ENCODE assay signal across 10 cellular contexts in genomic region chr4:41339812-41340809, GRCh38.
A peak's percentile ranks its signal among the peaks of the same experiment; 100 is the strongest.
DNase-seq lines count a peak whose midpoint lies in the region; ATAC-seq and TF ChIP-seq lines count a peak whose summit lies in the region.
"Had no signal": no experiment of that assay in that cellular context is flagged by ENCODE, and none has a peak within 500 bp of the region (broad histone marks: within the 10 kb centered on the region; RNA-seq: fewer than 3 reads in every experiment).

No MANE protein-coding gene starts in this region.

- 33 to 34% methylated on average over 10 of the region's 10 CpGs for WGBS in tibial nerve, 2 donors

- DNase-seq in NCI-H146 (lab: John Stamatoyannopoulos, UW) (peak; percentile 7), NCI-H146 treated with DMSO at 0.1 percent for 48 hours (lab: John Stamatoyannopoulos, UW; ENCODE audit: unreplicated experiment) (no peak), astrocyte of the hippocampus (ENCODE audit: low read depth, low spot score) (peak; percentile 88), iris pigment epithelial cell (ENCODE audit: low read depth) (peak; percentile 77), tibial nerve (ENCODE audit: low spot score in 2 of 2) (no peak)
- DNase-seq: activated naive CD8-positive, alpha-beta T cell treated with anti-CD3 and anti-CD28 coated beads, Interleukin-2, amount 10 ng/mL, durations not matched to agents 7 days and 5 days; NCI-H510A had no signal

- no peak for TF ChIP-seq EP300 in tibial nerve (IDR thresholded peaks at IDR 0.05)

- no peak overlapping the region for H3K4me3 ChIP-seq in tibial nerve

- H3K27ac ChIP-seq in tibial nerve: peak overlapping the region in 2 of 4 donors; percentile 34 to 39

- no peaks in the 10 kb centered on the region for H3K36me3 ChIP-seq in tibial nerve

- peak in 4 of 5 experiments; percentile 10 to 36 (median 26) for TF ChIP-seq CTCF in tibial nerve (IDR thresholded peaks at IDR 0.05)

- TF ChIP-seq POLR2A in tibial nerve (IDR thresholded peaks at IDR 0.05): no peak

- ATAC-seq in HG02759 (IDR thresholded peaks at IDR 0.05; ENCODE audit: unreplicated experiment) (no peak), HG03095 (IDR thresholded peaks at IDR 0.05; ENCODE audit: unreplicated experiment) (no peak), HG02973 (IDR thresholded peaks at IDR 0.05; ENCODE audit: unreplicated experiment) (no peak)

- H3K4me1 ChIP-seq in tibial nerve: peaks cover 0 to 13% (median 0%) of the 10 kb centered on the region in 4 donors

- no peaks in the 10 kb centered on the region for H3K27me3 ChIP-seq in tibial nerve

- H3K9me3 ChIP-seq in tibial nerve: no peaks in the 10 kb centered on the region

Comparison
In these comparisons a context has a peak if more than half of its experiments do, and no peak if none do; other contexts are left out.
1. DNase-seq: peak in NCI-H146 (single experiment), astrocyte of the hippocampus (single experiment) and iris pigment epithelial cell (single experiment); none in NCI-H146 treated with DMSO at 0.1 percent for 48 hours (single experiment) and tibial nerve (0 of 2).